Comparison of ENCODE assay signal across 8 cellular contexts in genomic region chr9:36191696-36192095, GRCh38. TPM values are rescaled to one million over a fixed set of nuclear protein-coding genes. Genes with fewer than 3 reads are reported as not detected.
DNase-seq lines count a peak whose midpoint lies in the region; ATAC-seq and TF ChIP-seq lines count a peak whose summit lies in the region.

No MANE protein-coding gene starts in this region.

- no peak for DNase-seq in activated T-cell treated with anti-CD3 and anti-CD28 coated beads, Interleukin-2, amount 50 U/mL, for 24 hours
- DNase-seq in activated T-cell treated with anti-CD3 and anti-CD28 coated beads for 4 hours (no peak), left kidney (ENCODE audit: low read depth, low spot score) (peak; percentile 82), tibial nerve (ENCODE audit: low spot score in 2 of 2) (no peak), glomerular visceral epithelial cell (ENCODE audit: extremely low spot score) (no peak), islet precursor cell (no peak)

- H3K4me1 ChIP-seq in tibial nerve: peaks cover 0 to 49% (median 26%) of the 10 kb centered on the region in 4 donors

- H3K27me3 Mint-ChIP-seq in activated T-cell treated with anti-CD3 and anti-CD28 coated beads, Interleukin-2, amount 50 U/mL, for 24 hours: peaks cover 3% of the 10 kb centered on the region
- H3K27me3 Mint-ChIP-seq in activated naive CD8-positive, alpha-beta T cell: no peaks in the 10 kb centered on the region

- no peaks in the 10 kb centered on the region for H3K9me3 Mint-ChIP-seq in activated T-cell treated with anti-CD3 and anti-CD28 coated beads, Interleukin-2, amount 50 U/mL, for 24 hours
- H3K9me3 Mint-ChIP-seq in activated naive CD8-positive, alpha-beta T cell (ENCODE audit: low read depth): no peaks in the 10 kb centered on the region

- peaks cover 52% of the 10 kb centered on the region for H3K4me1 Mint-ChIP-seq in activated T-cell treated with anti-CD3 and anti-CD28 coated beads, Interleukin-2, amount 50 U/mL, for 24 hours (ENCODE audit: low read depth)
- peaks cover 44% of the 10 kb centered on the region for H3K4me1 Mint-ChIP-seq in activated naive CD8-positive, alpha-beta T cell (ENCODE audit: low read depth)

- peaks cover 53% of the 10 kb centered on the region for H3K36me3 Mint-ChIP-seq in activated T-cell treated with anti-CD3 and anti-CD28 coated beads, Interleukin-2, amount 50 U/mL, for 24 hours (ENCODE audit: low read depth)
- peaks cover 7% of the 10 kb centered on the region for H3K36me3 Mint-ChIP-seq in activated naive CD8-positive, alpha-beta T cell

- 1% methylated on average over 7 of the region's 7 CpGs for WGBS in tibial nerve, 2 donors

- no peaks in the 10 kb centered on the region for H3K27me3 ChIP-seq in tibial nerve

- H3K36me3 ChIP-seq in tibial nerve: no peaks in the 10 kb centered on the region

- H3K9me3 ChIP-seq in tibial nerve: no peaks in the 10 kb centered on the region

- TF ChIP-seq CTCF in tibial nerve (IDR thresholded peaks at IDR 0.05): no peak

- TF ChIP-seq EP300 in tibial nerve (IDR thresholded peaks at IDR 0.05): no peak

- H3K4me3 ChIP-seq in tibial nerve: peak overlapping the region; percentile 58 to 97 (median 83)

- ATAC-seq in HG02763 (IDR thresholded peaks at IDR 0.05; ENCODE audit: unreplicated experiment): no peak

- H3K27ac Mint-ChIP-seq in activated T-cell treated with anti-CD3 and anti-CD28 coated beads, Interleukin-2, amount 50 U/mL, for 24 hours: peak overlapping the region; percentile 94
- peak overlapping the region; percentile 91 for H3K27ac Mint-ChIP-seq in activated naive CD8-positive, alpha-beta T cell

- peak overlapping the region; percentile 96 for H3K4me3 Mint-ChIP-seq in activated T-cell treated with anti-CD3 and anti-CD28 coated beads, Interleukin-2, amount 50 U/mL, for 24 hours
- H3K4me3 Mint-ChIP-seq in activated naive CD8-positive, alpha-beta T cell: peak overlapping the region; percentile 99

- no peak for TF ChIP-seq POLR2A in tibial nerve (IDR thresholded peaks at IDR 0.05)

- peak overlapping the region in 2 of 4 donors; percentile 90 to 96 for H3K27ac ChIP-seq in tibial nerve

RNA-seq across cellular contexts. Expression of gene CLTA, which starts 1.0 kb away (rescaled TPM):
- 100 to 1,000 TPM; 165 to 247 (median 223) TPM for total RNA-seq in tibial nerve

RNA-seq across cellular contexts. Expression of gene CCIN, which starts 22.5 kb away (rescaled TPM):
- total RNA-seq in tibial nerve: not detected

RNA-seq across cellular contexts. Expression of gene GLIPR2, which starts 55.2 kb away (rescaled TPM):
- total RNA-seq in tibial nerve: 10 to 100 TPM; 18.1 to 26.4 (median 25.6) TPM
